15 cellular contexts compared by ENCODE assay signal in genomic region chr11:47620836-47621378, GRCh38. TPM values are rescaled to one million over a fixed set of nuclear protein-coding genes. Genes with fewer than 3 reads are reported as not detected.
"Had no signal": no experiment of that assay in that cellular context is flagged by ENCODE, and none has a peak within 500 bp of the region (broad histone marks: within the 10 kb centered on the region; RNA-seq: fewer than 3 reads in every experiment).

No MANE protein-coding gene starts in this region.

- H3K4me1 Mint-ChIP-seq: activated B cell treated with CpG ODN at 0.5 μM for 24 hours; naive B cell; stimulated activated memory B cell treated with anti-CD40 and anti-IgM and Interleukin-4, amounts not matched to agents 10 μg/mL and 1 μg/mL and 100 μg/mL, for 72 hours had no signal

- H3K4me3 ChIP-seq: cardiac muscle cell, lung, ovary, suprapubic skin had no signal

- H3K36me3 ChIP-seq: ovary had no signal

- H3K9me3 Mint-ChIP-seq: activated B cell treated with CpG ODN at 0.5 μM for 24 hours; activated T-helper 2 cell treated with anti-CD3 and anti-CD28 coated beads, Interferon-gamma antibody, Interleukin-2, Interleukin-4, amounts not matched to agents 10 μg/mL and 5 μg/mL and 100 μg/mL, durations not matched to agents 14 hours and 24 hours and 36 hours; naive B cell; stimulated activated memory B cell treated with anti-CD40 and anti-IgM and Interleukin-4, amounts not matched to agents 10 μg/mL and 1 μg/mL and 100 μg/mL, for 72 hours; type B pancreatic cell had no signal

- H3K4me3 Mint-ChIP-seq: activated B cell treated with CpG ODN at 0.5 μM for 24 hours; naive B cell; stimulated activated memory B cell treated with anti-CD40 and anti-IgM and Interleukin-4, amounts not matched to agents 10 μg/mL and 1 μg/mL and 100 μg/mL, for 72 hours; type B pancreatic cell had no signal

- H3K27ac ChIP-seq: cardiac muscle cell, ovary, suprapubic skin had no signal

- H3K27me3 ChIP-seq: cardiac muscle cell, ovary, suprapubic skin had no signal

- H3K27me3 Mint-ChIP-seq: activated B cell treated with CpG ODN at 0.5 μM for 24 hours; naive B cell; stimulated activated memory B cell treated with anti-CD40 and anti-IgM and Interleukin-4, amounts not matched to agents 10 μg/mL and 1 μg/mL and 100 μg/mL, for 72 hours; type B pancreatic cell had no signal

- H3K27ac Mint-ChIP-seq: activated B cell treated with CpG ODN at 0.5 μM for 24 hours; activated T-helper 2 cell treated with anti-CD3 and anti-CD28 coated beads, Interferon-gamma antibody, Interleukin-2, Interleukin-4, amounts not matched to agents 10 μg/mL and 5 μg/mL and 100 μg/mL, durations not matched to agents 14 hours and 24 hours and 36 hours; stimulated activated memory B cell treated with anti-CD40 and anti-IgM and Interleukin-4, amounts not matched to agents 10 μg/mL and 1 μg/mL and 100 μg/mL, for 72 hours; type B pancreatic cell had no signal

- DNase-seq: activated B cell treated with CpG ODN at 0.5 μM for 24 hours; activated CD4-positive, alpha-beta T cell treated with anti-CD3 and anti-CD28 coated beads for 48 hours; activated CD8-positive, alpha-beta memory T cell treated with anti-CD3 and anti-CD28 coated beads, Interleukin-2, amount 50 U/mL, for 48 hours; activated naive CD4-positive, alpha-beta T cell treated with anti-CD3 and anti-CD28 coated beads, Interleukin-2, amount 50 U/mL, for 16 hours; effector CD4-positive, alpha-beta T cell; naive B cell; ovary; stimulated activated CD4-positive, alpha-beta T cell treated with anti-CD3 and anti-CD28 coated beads, Interleukin-12 subunit alpha, Interleukin-12 subunit beta, amount 100 ng/mL, for 4 hours had no signal

- ATAC-seq: stimulated activated memory B cell treated with anti-CD40 and anti-IgM and Interleukin-4, amounts not matched to agents 10 μg/mL and 1 μg/mL and 100 μg/mL, for 72 hours had no signal

- H3K9me3 ChIP-seq: ovary, suprapubic skin had no signal

RNA-seq across cellular contexts. Expression of gene C1QTNF4, which starts 26.7 kb away (rescaled TPM):
- total RNA-seq: activated B cell treated with CpG ODN at 0.5 μM for 24 hours had no signal

RNA-seq across cellular contexts. Expression of gene FAM180B, which starts 34.4 kb away (rescaled TPM):
- total RNA-seq: cardiac muscle cell, epithelial cell of proximal tubule, ovary had no signal
